26 cellular contexts compared by ENCODE assay signal in the genomic region with DNA sequence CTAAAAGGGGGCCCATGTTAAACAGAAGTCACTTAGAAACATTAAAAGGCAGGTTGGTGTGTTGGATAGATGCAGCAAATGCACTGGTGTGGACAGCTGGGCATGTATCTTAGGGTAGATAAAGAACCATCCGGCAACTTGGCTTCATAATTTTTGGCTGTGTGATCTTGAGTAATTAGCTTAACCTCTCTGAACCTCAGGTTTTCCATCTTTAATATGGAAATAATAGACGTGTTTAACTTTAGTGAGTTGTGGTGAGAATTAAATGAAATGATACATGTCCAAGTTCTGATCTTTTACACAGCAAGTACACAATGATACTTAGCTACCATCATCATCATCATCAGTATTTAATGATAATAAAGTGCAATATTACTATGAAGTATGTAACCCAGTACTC.
A peak's percentile ranks its signal among the peaks of the same experiment; 100 is the strongest.
DNase-seq lines count a peak whose midpoint lies in the region; ATAC-seq and TF ChIP-seq lines count a peak whose summit lies in the region.
"Had no signal": no experiment of that assay in that cellular context is flagged by ENCODE, and none has a peak within 500 bp of the region (broad histone marks: within the 10 kb centered on the region; RNA-seq: fewer than 3 reads in every experiment).

No MANE protein-coding gene starts in this region.

- H3K79me2 ChIP-seq in osteoblast (ENCODE audit: insufficient read depth, low read length) = peaks cover 25% of the 10 kb centered on the region

- no peaks in the 10 kb centered on the region for H3K27me3 Mint-ChIP-seq in CD4-positive, CD25-positive, alpha-beta regulatory T cell
- H3K27me3 Mint-ChIP-seq in Calu3 (ENCODE audit: unreplicated experiment) = no peaks in the 10 kb centered on the region

- H3K36me3 ChIP-seq in CD4-positive, CD25-positive, alpha-beta regulatory T cell (ENCODE audit: control insufficient read depth, insufficient read depth, low read length) = peaks cover 9% of the 10 kb centered on the region
- H3K36me3 ChIP-seq in body of pancreas (replicated peaks in 1 of 2; ENCODE audit: insufficient read depth in 1 of 2, low read depth in 2 of 2) (no peaks in the 10 kb centered on the region), osteoblast (ENCODE audit: insufficient read depth, low read length) (no peaks in the 10 kb centered on the region)
- H3K36me3 ChIP-seq: Peyer's patch had no signal

- H3K4me2 ChIP-seq in osteoblast (ENCODE audit: insufficient read depth, low read length) = no peak overlapping the region

- peaks cover 20% of the 10 kb centered on the region for H3K4me1 ChIP-seq in CD4-positive, CD25-positive, alpha-beta regulatory T cell (ENCODE audit: control insufficient read depth, insufficient read depth, low read length, poor library complexity, severe bottlenecking)
- H3K4me1 ChIP-seq in body of pancreas (peaks cover 46% of the 10 kb centered on the region), osteoblast (ENCODE audit: insufficient read depth, low read length) (peaks cover 60% of the 10 kb centered on the region)
- H3K4me1 ChIP-seq: Peyer's patch had no signal

- peaks cover 21 to 87% (median 60%) of the 10 kb centered on the region in 4 donors for H3K4me1 Mint-ChIP-seq in CD4-positive, CD25-positive, alpha-beta regulatory T cell
- peaks cover 40% of the 10 kb centered on the region for H3K4me1 Mint-ChIP-seq in Calu3 (ENCODE audit: low read depth, unreplicated experiment)

- 65 to 77% methylated on average over 2 of the region's 2 CpGs for WGBS in body of pancreas, 2 donors

- DNase-seq in CD4-positive, CD25-positive, alpha-beta regulatory T cell = no peak
- DNase-seq in Calu3 (no peak), body of pancreas (no peak), osteoblast (ENCODE audit: insufficient read length, low spot score, missing footprints) (no peak), T-helper 2 cell (no peak)
- DNase-seq: activated CD4-positive, alpha-beta T cell treated with anti-CD3 and anti-CD28 coated beads for 1 hour; aorta; C1 segment of cervical spinal cord; effector memory CD4-positive, alpha-beta T cell; mesendoderm; NCI-H1417 treated with DMSO at 0.1 percent for 48 hours; NCI-H2081; NCI-H226; NCI-H69; Peyer's patch; SHP77 treated with DMSO at 0.1 percent for 48 hours; stimulated activated CD8-positive, alpha-beta memory T cell treated with anti-CD3 and anti-CD28 coated beads, Interleukin-4, amount 100 ng/mL, for 48 hours; trophoblast cell had no signal

- CTCF ChIA-PET in Calu3 (lab: Charles Lee) = interaction anchor here (0.6 kb wide), 1 partner anchor 190 kb away, joined by 4 read pairs; no protein-coding TSS in a partner anchor

- no peaks in the 10 kb centered on the region for H4K20me1 ChIP-seq in osteoblast (ENCODE audit: insufficient read depth, low read length)

- no peak for TF ChIP-seq POLR2A in body of pancreas (IDR thresholded peaks at IDR 0.05)

- intact Hi-C loops in Calu3 (cut with micrococcal nuclease; ENCODE audit: unreplicated experiment) = loop anchor here (5.0 kb wide), 1 partner anchor 241 kb away; no protein-coding TSS in a partner anchor
- intact Hi-C loops in body of pancreas (cut with DNase I) = no loop called here

- H2AFZ ChIP-seq in osteoblast (ENCODE audit: low read length) = no peak overlapping the region

- peaks cover 32% of the 10 kb centered on the region for H3K36me3 Mint-ChIP-seq in CD4-positive, CD25-positive, alpha-beta regulatory T cell
- peaks cover 11% of the 10 kb centered on the region for H3K36me3 Mint-ChIP-seq in Calu3 (ENCODE audit: insufficient read depth, unreplicated experiment)

- H3K9me3 Mint-ChIP-seq in CD4-positive, CD25-positive, alpha-beta regulatory T cell = peaks cover 0 to 1% (median 0%) of the 10 kb centered on the region in 7 donors
- H3K9me3 Mint-ChIP-seq in Calu3 (ENCODE audit: low read depth, unreplicated experiment) = no peaks in the 10 kb centered on the region
- H3K9me3 Mint-ChIP-seq: activated naive CD4-positive, alpha-beta T cell treated with anti-CD3 and anti-CD28 coated beads, Interleukin-2, amount 50 U/mL, for 72 hours; activated T-helper 2 cell treated with anti-CD3 and anti-CD28 coated beads, Interferon-gamma antibody, Interleukin-2, Interleukin-4, amounts not matched to agents 10 μg/mL and 5 μg/mL and 100 μg/mL, durations not matched to agents 14 hours and 24 hours and 36 hours; T-helper 2 cell treated with Interferon-gamma antibody and Interleukin-4, amounts not matched to agents 5 μg/mL and 100 μg/mL, for 36 hours had no signal

- ATAC-seq in CD4-positive, CD25-positive, alpha-beta regulatory T cell (ENCODE audit: low read depth in 2 of 2) = no peak
- ATAC-seq in body of pancreas = no peak
- no peak for ATAC-seq in HG03565 (IDR thresholded peaks at IDR 0.05; ENCODE audit: unreplicated experiment)
- no peak for ATAC-seq in GM18861 (IDR thresholded peaks at IDR 0.05; ENCODE audit: unreplicated experiment)
- ATAC-seq: activated naive CD4-positive, alpha-beta T cell treated with anti-CD3 and anti-CD28 coated beads, Interleukin-2, amount 50 U/mL, for 72 hours; sciatic nerve had no signal

- TF ChIP-seq CTCF in Calu3 (IDR thresholded peaks at IDR 0.05; ENCODE audit: unreplicated experiment) = no peak
- TF ChIP-seq CTCF in body of pancreas (IDR thresholded peaks at IDR 0.05) = no peak
- no peak for TF ChIP-seq CTCF in osteoblast (IDR thresholded peaks at IDR 0.05; ENCODE audit: extremely low read depth, low read depth, low read length)

- H3K4me3 ChIP-seq in CD4-positive, CD25-positive, alpha-beta regulatory T cell (ENCODE audit: low read depth, low read length) = no peak overlapping the region
- H3K4me3 ChIP-seq in body of pancreas (no peak overlapping the region), osteoblast (ENCODE audit: insufficient read depth, low read length) (no peak overlapping the region)
- H3K4me3 ChIP-seq: coronary artery, Peyer's patch had no signal

- H3K27me3 ChIP-seq in CD4-positive, CD25-positive, alpha-beta regulatory T cell (ENCODE audit: control insufficient read depth, insufficient read depth, low read length) = no peaks in the 10 kb centered on the region
- no peaks in the 10 kb centered on the region for H3K27me3 ChIP-seq in body of pancreas
- H3K27me3 ChIP-seq in osteoblast (ENCODE audit: insufficient read depth, low read length) = no peaks in the 10 kb centered on the region
- H3K27me3 ChIP-seq: Peyer's patch had no signal

- no peak overlapping the region for H3K4me3 Mint-ChIP-seq in CD4-positive, CD25-positive, alpha-beta regulatory T cell
- no peak overlapping the region for H3K4me3 Mint-ChIP-seq in Calu3 (ENCODE audit: low read depth, unreplicated experiment)
- H3K4me3 Mint-ChIP-seq: T-helper 2 cell treated with Interferon-gamma antibody and Interleukin-4, amounts not matched to agents 5 μg/mL and 100 μg/mL, for 36 hours had no signal

- H3K9me3 ChIP-seq in CD4-positive, CD25-positive, alpha-beta regulatory T cell (ENCODE audit: control insufficient read depth in 2 of 2, low read length in 2 of 2) = no peaks in the 10 kb centered on the region
- H3K9me3 ChIP-seq in body of pancreas (no peaks in the 10 kb centered on the region), osteoblast (ENCODE audit: low read depth, low read length) (no peaks in the 10 kb centered on the region)
- H3K9me3 ChIP-seq: Peyer's patch had no signal

- H3K27ac ChIP-seq in CD4-positive, CD25-positive, alpha-beta regulatory T cell (ENCODE audit: insufficient read depth, low read length, poor library complexity, severe bottlenecking) = no peak overlapping the region
- H3K27ac ChIP-seq in body of pancreas (peak overlapping the region; percentile 63 to 86 (median 77)), osteoblast (ENCODE audit: low read depth, low read length) (peak overlapping the region; percentile 92)
- H3K27ac ChIP-seq: epithelial cell of prostate had no signal

- H3K27ac Mint-ChIP-seq in CD4-positive, CD25-positive, alpha-beta regulatory T cell = peak overlapping the region in 2 of 3 donors; percentile 1 to 78
- peak overlapping the region; percentile 39 for H3K27ac Mint-ChIP-seq in Calu3 (ENCODE audit: unreplicated experiment)
- H3K27ac Mint-ChIP-seq: activated T-helper 2 cell treated with anti-CD3 and anti-CD28 coated beads, Interferon-gamma antibody, Interleukin-2, Interleukin-4, amounts not matched to agents 10 μg/mL and 5 μg/mL and 100 μg/mL, durations not matched to agents 14 hours and 24 hours and 36 hours; T-helper 2 cell treated with Interferon-gamma antibody and Interleukin-4, amounts not matched to agents 5 μg/mL and 100 μg/mL, for 36 hours had no signal

- BruUV-seq in Calu3 (replicated peaks; lab: Mats Ljungman, UMichigan) = no TSS peak
